1 cellular context compared by ENCODE assay signal in genomic region chrX:129554816-129555215, GRCh38. TPM values are rescaled to one million over a fixed set of nuclear protein-coding genes. Genes with fewer than 3 reads are reported as not detected.
"Had no signal": no experiment of that assay in that cellular context is flagged by ENCODE, and none has a peak within 500 bp of the region (broad histone marks: within the 10 kb centered on the region; RNA-seq: fewer than 3 reads in every experiment).

No MANE protein-coding gene starts in this region.

RNA-seq across cellular contexts. Expression of gene SMARCA1, which starts 31.5 kb away (rescaled TPM):
- total RNA-seq: natural killer cell treated with Interleukin-12 subunit alpha and Interleukin-12 subunit beta and Interleukin-15 and Interleukin-18, amount 100 ng/mL, for 72 hours had no signal
